In genomic region chr10:63976538-63976937, GRCh38 we compare ENCODE assay signal across 8 cellular contexts.
DNase-seq lines count a peak whose midpoint lies in the region; ATAC-seq and TF ChIP-seq lines count a peak whose summit lies in the region.

No MANE protein-coding gene starts in this region.

- H3K4me3 ChIP-seq in MG63 = no peak overlapping the region

- no peaks in the 10 kb centered on the region for H3K9me3 ChIP-seq in MG63

- H3K27me3 ChIP-seq in MG63 = no peaks in the 10 kb centered on the region

- no peaks in the 10 kb centered on the region for H3K36me3 Mint-ChIP-seq in activated T-cell treated with anti-CD3 and anti-CD28 coated beads, Interleukin-2, amount 50 U/mL, for 72 hours (ENCODE audit: insufficient read depth in 2 of 2)

- H3K4me1 Mint-ChIP-seq in activated T-cell treated with anti-CD3 and anti-CD28 coated beads, Interleukin-2, amount 50 U/mL, for 72 hours (ENCODE audit: low read depth) = no peaks in the 10 kb centered on the region

- no peak overlapping the region for H3K27ac Mint-ChIP-seq in activated T-cell treated with anti-CD3 and anti-CD28 coated beads, Interleukin-2, amount 50 U/mL, for 72 hours

- DNase-seq in AG20443 (ENCODE audit: low spot score) = peak; percentile 77
- DNase-seq in GM13976 (ENCODE audit: low spot score) = peak; percentile 67
- DNase-seq in MG63 = peak; percentile 14
- DNase-seq in activated T-cell treated with anti-CD3 and anti-CD28 coated beads, Interleukin-2, amount 50 U/mL, for 72 hours = peak; percentile 45 to 47
- DNase-seq in iPS DF 4.7 (ENCODE audit: extremely low read depth, low spot score) = peak; percentile 30
- DNase-seq in stimulated activated CD4-positive, alpha-beta T cell treated with anti-CD3 and anti-CD28 coated beads, Interleukin-4, amount 100 ng/mL, for 48 hours (ENCODE audit: low read depth in 2 of 2) = peak; percentile 18 to 41

- H3K36me3 ChIP-seq in MG63 = no peaks in the 10 kb centered on the region

- no peaks in the 10 kb centered on the region for H3K27me3 Mint-ChIP-seq in activated T-cell treated with anti-CD3 and anti-CD28 coated beads, Interleukin-2, amount 50 U/mL, for 72 hours (ENCODE audit: low read depth)

- in situ Hi-C loops in GM13976 (cut with MboI; ENCODE audit: low sequenced_read_pairs, unreplicated experiment) = no loop called here

- peak; percentile 48 for TF ChIP-seq CTCF in GM13976 (IDR thresholded peaks at IDR 0.05; ENCODE audit: borderline replicate concordance, control extremely low read depth, extremely low read depth, insufficient read depth, missing control alignments)

- H3K9me3 Mint-ChIP-seq in activated T-cell treated with anti-CD3 and anti-CD28 coated beads, Interleukin-2, amount 50 U/mL, for 72 hours = no peaks in the 10 kb centered on the region

- H3K4me3 Mint-ChIP-seq in activated T-cell treated with anti-CD3 and anti-CD28 coated beads, Interleukin-2, amount 50 U/mL, for 72 hours = no peak overlapping the region

- peak; percentile 88 for ATAC-seq in HG02588 (IDR thresholded peaks at IDR 0.05; ENCODE audit: unreplicated experiment)
- peak; percentile 74 to 79 for ATAC-seq in activated T-cell treated with anti-CD3 and anti-CD28 coated beads, Interleukin-2, amount 50 U/mL, for 72 hours (replicated peaks in 1 of 2)
- ATAC-seq in HG02970 (IDR thresholded peaks at IDR 0.05; ENCODE audit: low FRiP score, unreplicated experiment) = no peak

Comparison
In these comparisons a context has a peak if more than half of its experiments do, and no peak if none do; other contexts are left out.
1. DNase-seq: peak in every context shown above with its lines; median percentile 77 in AG20443; 67 in GM13976; 46 in activated T-cell treated with anti-CD3 and anti-CD28 coated beads, Interleukin-2, amount 50 U/mL, for 72 hours; 30 in iPS DF 4.7; 30 in stimulated activated CD4-positive, alpha-beta T cell treated with anti-CD3 and anti-CD28 coated beads, Interleukin-4, amount 100 ng/mL, for 48 hours; 14 in MG63.